ENCODE assay signal across 1 cellular context in the genomic region with DNA sequence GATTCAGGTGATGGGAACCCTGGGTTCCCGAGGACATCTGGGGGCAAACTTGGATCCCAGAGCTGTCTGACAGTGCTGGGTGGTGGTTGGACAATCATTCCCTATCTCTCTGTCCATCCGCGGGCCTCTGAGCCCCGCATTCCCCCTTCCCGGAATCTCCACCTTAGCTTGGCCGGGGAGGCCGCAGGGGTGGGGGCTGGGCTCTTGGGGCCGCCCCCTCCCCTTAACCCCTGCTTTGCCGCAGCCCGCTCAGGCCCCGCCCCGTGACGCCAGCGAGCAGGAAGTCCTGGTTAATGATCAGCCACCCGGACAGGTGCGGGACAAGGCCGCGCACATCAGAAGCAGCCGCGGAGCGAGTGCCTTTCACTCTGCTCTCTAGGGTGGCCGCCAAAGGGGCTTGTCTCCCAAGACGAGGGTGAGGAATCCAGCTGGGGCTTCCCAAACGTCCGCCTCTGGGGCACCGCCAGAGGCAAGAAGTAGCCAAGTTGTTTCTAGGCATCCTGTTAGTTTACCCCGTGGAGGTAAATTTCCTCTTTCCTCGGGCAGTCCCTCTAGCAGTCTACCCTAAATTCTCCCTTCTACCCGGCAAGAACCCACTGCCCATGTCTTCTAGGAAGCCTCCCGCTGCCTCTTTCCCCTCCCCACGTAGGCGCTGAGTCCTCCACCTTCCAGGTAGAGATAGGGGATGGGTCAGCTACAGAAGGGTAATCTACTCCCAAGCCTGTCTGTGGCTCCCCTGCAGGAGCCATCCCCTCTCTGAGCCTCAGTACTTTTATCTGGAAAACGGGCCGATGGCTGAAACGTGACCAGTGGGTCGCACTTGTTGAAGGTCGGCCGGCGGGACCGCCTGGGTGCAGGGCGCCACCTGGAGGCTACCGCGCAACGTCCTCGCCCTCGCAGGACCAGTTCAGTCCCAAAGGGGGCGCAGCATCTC.
TF ChIP-seq lines count a peak whose summit lies in the region.

No MANE protein-coding gene starts in this region.

TF ChIP-seq in K562, 482 proteins besides CTCF, POLR2A, EP300 and RAD21 (continued from another document and continues in another):
- TF ChIP-seq, protein P1, sequence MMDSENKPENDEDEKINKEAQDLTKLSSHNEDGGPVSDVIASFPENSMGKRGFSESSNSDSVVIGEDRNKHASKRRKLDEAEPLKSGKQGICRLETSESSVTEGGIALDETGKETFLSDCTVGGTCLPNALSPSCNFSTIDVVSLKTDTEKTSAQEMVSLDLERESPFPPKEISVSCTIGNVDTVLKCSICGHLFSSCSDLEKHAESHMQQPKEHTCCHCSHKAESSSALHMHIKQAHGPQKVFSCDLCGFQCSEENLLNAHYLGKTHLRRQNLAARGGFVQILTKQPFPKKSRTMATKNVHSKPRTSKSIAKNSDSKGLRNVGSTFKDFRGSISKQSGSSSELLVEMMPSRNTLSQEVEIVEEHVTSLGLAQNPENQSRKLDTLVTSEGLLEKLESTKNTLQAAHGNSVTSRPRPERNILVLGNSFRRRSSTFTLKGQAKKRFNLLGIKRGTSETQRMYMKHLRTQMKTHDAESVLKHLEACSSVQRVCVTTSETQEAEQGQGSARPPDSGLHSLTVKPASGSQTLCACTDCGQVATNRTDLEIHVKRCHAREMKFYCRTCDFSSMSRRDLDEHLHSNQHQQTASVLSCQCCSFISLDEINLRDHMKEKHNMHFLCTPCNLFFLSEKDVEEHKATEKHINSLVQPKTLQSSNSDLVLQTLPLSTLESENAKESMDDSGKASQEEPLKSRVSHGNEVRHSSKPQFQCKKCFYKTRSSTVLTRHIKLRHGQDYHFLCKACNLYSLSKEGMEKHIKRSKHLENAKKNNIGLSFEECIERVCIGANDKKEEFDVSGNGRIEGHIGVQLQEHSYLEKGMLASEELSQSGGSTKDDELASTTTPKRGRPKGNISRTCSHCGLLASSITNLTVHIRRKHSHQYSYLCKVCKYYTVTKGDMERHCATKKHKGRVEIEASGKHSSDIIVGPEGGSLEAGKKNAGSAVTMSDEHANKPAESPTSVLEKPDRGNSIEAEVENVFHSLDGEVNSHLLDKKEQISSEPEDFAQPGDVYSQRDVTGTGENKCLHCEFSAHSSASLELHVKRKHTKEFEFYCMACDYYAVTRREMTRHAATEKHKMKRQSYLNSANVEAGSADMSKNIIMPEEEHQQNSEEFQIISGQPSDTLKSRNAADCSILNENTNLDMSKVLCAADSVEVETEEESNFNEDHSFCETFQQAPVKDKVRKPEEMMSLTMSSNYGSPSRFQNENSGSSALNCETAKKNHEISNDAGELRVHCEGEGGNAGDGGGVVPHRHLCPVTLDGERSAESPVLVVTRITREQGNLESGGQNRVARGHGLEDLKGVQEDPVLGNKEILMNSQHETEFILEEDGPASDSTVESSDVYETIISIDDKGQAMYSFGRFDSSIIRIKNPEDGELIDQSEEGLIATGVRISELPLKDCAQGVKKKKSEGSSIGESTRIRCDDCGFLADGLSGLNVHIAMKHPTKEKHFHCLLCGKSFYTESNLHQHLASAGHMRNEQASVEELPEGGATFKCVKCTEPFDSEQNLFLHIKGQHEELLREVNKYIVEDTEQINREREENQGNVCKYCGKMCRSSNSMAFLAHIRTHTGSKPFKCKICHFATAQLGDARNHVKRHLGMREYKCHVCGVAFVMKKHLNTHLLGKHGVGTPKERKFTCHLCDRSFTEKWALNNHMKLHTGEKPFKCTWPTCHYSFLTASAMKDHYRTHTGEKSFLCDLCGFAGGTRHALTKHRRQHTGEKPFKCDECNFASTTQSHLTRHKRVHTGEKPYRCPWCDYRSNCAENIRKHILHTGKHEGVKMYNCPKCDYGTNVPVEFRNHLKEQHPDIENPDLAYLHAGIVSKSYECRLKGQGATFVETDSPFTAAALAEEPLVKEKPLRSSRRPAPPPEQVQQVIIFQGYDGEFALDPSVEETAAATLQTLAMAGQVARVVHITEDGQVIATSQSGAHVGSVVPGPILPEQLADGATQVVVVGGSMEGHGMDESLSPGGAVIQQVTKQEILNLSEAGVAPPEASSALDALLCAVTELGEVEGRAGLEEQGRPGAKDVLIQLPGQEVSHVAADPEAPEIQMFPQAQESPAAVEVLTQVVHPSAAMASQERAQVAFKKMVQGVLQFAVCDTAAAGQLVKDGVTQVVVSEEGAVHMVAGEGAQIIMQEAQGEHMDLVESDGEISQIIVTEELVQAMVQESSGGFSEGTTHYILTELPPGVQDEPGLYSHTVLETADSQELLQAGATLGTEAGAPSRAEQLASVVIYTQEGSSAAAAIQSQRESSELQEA (IDR thresholded peaks at IDR 0.05; ENCODE audit: low read depth), result no peak
- TF ChIP-seq TCF7L2 (IDR thresholded peaks at IDR 0.05; ENCODE audit: low read depth, low read length) (no peak), MECOM (CRISPR knock-in tag; IDR thresholded peaks at IDR 0.05) (no peak), HNRNPL (IDR thresholded peaks at IDR 0.05; ENCODE audit: low read depth, low read length) (no peak), HNRNPH1 (optimal IDR thresholded peaks at IDR 0.05; ENCODE audit: low read depth, low read length) (no peak), BRD9 (IDR thresholded peaks at IDR 0.05; ENCODE audit: low read depth, partially characterized antibody) (peak; percentile 74), SMC3 (conservative IDR thresholded peaks at IDR 0.05; ENCODE audit: insufficient read depth, low read depth, low read length) (peak; percentile 99), ZSCAN29 (IDR thresholded peaks at IDR 0.05) (no peak), HEY1 (CRISPR knock-in tag; IDR thresholded peaks at IDR 0.05; ENCODE audit: borderline replicate concordance) (no peak), SMARCC2 (IDR thresholded peaks at IDR 0.05; ENCODE audit: low read depth) (0 out of 2 replicates have a peak, but pooled peaks have one; percentile 25), SOX6 (IDR thresholded peaks at IDR 0.05) (peak; percentile 64), PYGO2 (tag; IDR thresholded peaks at IDR 0.05) (no peak), CTBP1 (IDR thresholded peaks at IDR 0.05; ENCODE audit: borderline replicate concordance) (peak; percentile 86), NR3C1 (CRISPR knock-in tag; IDR thresholded peaks at IDR 0.05) (no peak), HNRNPK (IDR thresholded peaks at IDR 0.05; ENCODE audit: low read depth, low read length, poor library complexity, severe bottlenecking) (no peak), HDAC6 (IDR thresholded peaks at IDR 0.05; ENCODE audit: low read depth, low read length) (no peak), ZNF76 (CRISPR knock-in tag; IDR thresholded peaks at IDR 0.05; ENCODE audit: borderline replicate concordance) (no peak), ZEB2 (IDR thresholded peaks at IDR 0.05) (0 out of 2 replicates have a peak, but pooled peaks have one; percentile 19), ETV5 (CRISPR knock-in tag; IDR thresholded peaks at IDR 0.05; ENCODE audit: low read depth) (peak; percentile 59; the same call in 1 of the 2 replicates), RAD51 (IDR thresholded peaks at IDR 0.05; ENCODE audit: borderline replicate concordance, low read depth) (peak; percentile 53; the same call in 1 of the 2 replicates), DIDO1 (tag; IDR thresholded peaks at IDR 0.05; ENCODE audit: low read depth) (no peak), MTA2 (IDR thresholded peaks at IDR 0.05; ENCODE audit: low read depth) (no peak), NCOA2 (IDR thresholded peaks at IDR 0.05; ENCODE audit: partially characterized antibody in 2 of 2) (no peak), BDP1 (IDR thresholded peaks at IDR 0.05; ENCODE audit: insufficient read depth, insufficient read length) (no peak), ZSCAN32 (CRISPR knock-in tag; IDR thresholded peaks at IDR 0.05) (no peak), EHMT2 (IDR thresholded peaks at IDR 0.05) (no peak), KDM4B (IDR thresholded peaks at IDR 0.05; ENCODE audit: borderline replicate concordance in 2 of 2, low read depth in 1 of 2) (no peak), MIER1 (IDR thresholded peaks at IDR 0.05; ENCODE audit: low read depth) (no peak; the same call in 1 of the 2 replicates), ZNF589 (CRISPR knock-in tag; IDR thresholded peaks at IDR 0.05; ENCODE audit: low read depth) (no peak), TEAD2 (tag; IDR thresholded peaks at IDR 0.05) (no peak), FOXA3 (CRISPR knock-in tag; conservative IDR thresholded peaks at IDR 0.05 in 1 of 2, IDR thresholded peaks at IDR 0.05 in 1 of 2) (no peak; a peak in 1 of 4 replicates), SREBF1 (IDR thresholded peaks at IDR 0.05; ENCODE audit: borderline replicate concordance, low read depth, low read length) (no peak), POLR3G (IDR thresholded peaks at IDR 0.05; ENCODE audit: extremely low read depth, insufficient read length, insufficient replicate concordance) (no peak)
- TF ChIP-seq, protein P2, sequence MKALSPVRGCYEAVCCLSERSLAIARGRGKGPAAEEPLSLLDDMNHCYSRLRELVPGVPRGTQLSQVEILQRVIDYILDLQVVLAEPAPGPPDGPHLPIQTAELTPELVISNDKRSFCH (CRISPR knock-in tag; IDR thresholded peaks at IDR 0.05), result no peak
- TF ChIP-seq, protein P2 (tag; IDR thresholded peaks at IDR 0.05), result peak; percentile 87
- TF ChIP-seq, protein P3, sequence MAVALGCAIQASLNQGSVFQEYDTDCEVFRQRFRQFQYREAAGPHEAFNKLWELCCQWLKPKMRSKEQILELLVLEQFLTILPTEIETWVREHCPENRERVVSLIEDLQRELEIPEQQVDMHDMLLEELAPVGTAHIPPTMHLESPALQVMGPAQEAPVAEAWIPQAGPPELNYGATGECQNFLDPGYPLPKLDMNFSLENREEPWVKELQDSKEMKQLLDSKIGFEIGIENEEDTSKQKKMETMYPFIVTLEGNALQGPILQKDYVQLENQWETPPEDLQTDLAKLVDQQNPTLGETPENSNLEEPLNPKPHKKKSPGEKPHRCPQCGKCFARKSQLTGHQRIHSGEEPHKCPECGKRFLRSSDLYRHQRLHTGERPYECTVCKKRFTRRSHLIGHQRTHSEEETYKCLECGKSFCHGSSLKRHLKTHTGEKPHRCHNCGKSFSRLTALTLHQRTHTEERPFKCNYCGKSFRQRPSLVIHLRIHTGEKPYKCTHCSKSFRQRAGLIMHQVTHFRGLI (CRISPR knock-in tag; IDR thresholded peaks at IDR 0.05), result no peak
- TF ChIP-seq, protein P4, sequence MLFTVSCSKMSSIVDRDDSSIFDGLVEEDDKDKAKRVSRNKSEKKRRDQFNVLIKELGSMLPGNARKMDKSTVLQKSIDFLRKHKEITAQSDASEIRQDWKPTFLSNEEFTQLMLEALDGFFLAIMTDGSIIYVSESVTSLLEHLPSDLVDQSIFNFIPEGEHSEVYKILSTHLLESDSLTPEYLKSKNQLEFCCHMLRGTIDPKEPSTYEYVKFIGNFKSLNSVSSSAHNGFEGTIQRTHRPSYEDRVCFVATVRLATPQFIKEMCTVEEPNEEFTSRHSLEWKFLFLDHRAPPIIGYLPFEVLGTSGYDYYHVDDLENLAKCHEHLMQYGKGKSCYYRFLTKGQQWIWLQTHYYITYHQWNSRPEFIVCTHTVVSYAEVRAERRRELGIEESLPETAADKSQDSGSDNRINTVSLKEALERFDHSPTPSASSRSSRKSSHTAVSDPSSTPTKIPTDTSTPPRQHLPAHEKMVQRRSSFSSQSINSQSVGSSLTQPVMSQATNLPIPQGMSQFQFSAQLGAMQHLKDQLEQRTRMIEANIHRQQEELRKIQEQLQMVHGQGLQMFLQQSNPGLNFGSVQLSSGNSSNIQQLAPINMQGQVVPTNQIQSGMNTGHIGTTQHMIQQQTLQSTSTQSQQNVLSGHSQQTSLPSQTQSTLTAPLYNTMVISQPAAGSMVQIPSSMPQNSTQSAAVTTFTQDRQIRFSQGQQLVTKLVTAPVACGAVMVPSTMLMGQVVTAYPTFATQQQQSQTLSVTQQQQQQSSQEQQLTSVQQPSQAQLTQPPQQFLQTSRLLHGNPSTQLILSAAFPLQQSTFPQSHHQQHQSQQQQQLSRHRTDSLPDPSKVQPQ (CRISPR knock-in tag; IDR thresholded peaks at IDR 0.05; ENCODE audit: borderline replicate concordance), result peak; percentile 31; the same call in 1 of the 2 replicates
- TF ChIP-seq, protein P5, sequence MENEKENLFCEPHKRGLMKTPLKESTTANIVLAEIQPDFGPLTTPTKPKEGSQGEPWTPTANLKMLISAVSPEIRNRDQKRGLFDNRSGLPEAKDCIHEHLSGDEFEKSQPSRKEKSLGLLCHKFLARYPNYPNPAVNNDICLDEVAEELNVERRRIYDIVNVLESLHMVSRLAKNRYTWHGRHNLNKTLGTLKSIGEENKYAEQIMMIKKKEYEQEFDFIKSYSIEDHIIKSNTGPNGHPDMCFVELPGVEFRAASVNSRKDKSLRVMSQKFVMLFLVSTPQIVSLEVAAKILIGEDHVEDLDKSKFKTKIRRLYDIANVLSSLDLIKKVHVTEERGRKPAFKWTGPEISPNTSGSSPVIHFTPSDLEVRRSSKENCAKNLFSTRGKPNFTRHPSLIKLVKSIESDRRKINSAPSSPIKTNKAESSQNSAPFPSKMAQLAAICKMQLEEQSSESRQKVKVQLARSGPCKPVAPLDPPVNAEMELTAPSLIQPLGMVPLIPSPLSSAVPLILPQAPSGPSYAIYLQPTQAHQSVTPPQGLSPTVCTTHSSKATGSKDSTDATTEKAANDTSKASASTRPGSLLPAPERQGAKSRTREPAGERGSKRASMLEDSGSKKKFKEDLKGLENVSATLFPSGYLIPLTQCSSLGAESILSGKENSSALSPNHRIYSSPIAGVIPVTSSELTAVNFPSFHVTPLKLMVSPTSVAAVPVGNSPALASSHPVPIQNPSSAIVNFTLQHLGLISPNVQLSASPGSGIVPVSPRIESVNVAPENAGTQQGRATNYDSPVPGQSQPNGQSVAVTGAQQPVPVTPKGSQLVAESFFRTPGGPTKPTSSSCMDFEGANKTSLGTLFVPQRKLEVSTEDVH (IDR thresholded peaks at IDR 0.05; ENCODE audit: low read depth, partially characterized antibody), result no peak
- TF ChIP-seq, protein P6, sequence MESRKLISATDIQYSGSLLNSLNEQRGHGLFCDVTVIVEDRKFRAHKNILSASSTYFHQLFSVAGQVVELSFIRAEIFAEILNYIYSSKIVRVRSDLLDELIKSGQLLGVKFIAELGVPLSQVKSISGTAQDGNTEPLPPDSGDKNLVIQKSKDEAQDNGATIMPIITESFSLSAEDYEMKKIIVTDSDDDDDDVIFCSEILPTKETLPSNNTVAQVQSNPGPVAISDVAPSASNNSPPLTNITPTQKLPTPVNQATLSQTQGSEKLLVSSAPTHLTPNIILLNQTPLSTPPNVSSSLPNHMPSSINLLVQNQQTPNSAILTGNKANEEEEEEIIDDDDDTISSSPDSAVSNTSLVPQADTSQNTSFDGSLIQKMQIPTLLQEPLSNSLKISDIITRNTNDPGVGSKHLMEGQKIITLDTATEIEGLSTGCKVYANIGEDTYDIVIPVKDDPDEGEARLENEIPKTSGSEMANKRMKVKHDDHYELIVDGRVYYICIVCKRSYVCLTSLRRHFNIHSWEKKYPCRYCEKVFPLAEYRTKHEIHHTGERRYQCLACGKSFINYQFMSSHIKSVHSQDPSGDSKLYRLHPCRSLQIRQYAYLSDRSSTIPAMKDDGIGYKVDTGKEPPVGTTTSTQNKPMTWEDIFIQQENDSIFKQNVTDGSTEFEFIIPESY (CRISPR knock-in tag; IDR thresholded peaks at IDR 0.05), result peak; percentile 94
